Comparison of ENCODE assay signal across 25 cellular contexts in genomic region chr2:233758849-233759248, GRCh38. TPM values are rescaled to one million over a fixed set of nuclear protein-coding genes. Genes with fewer than 3 reads are reported as not detected.
"Had no signal": no experiment of that assay in that cellular context is flagged by ENCODE, and none has a peak within 500 bp of the region (broad histone marks: within the 10 kb centered on the region; RNA-seq: fewer than 3 reads in every experiment).

No MANE protein-coding gene starts in this region.

- H3K4me3 ChIP-seq: cardiac muscle cell, MG63, SJSA1 had no signal

- H3K36me3 ChIP-seq: brain microvascular endothelial cell, cardiac muscle cell, MG63, SJSA1 had no signal

- H3K9me3 ChIP-seq: MG63 had no signal

- H3K27me3 ChIP-seq: brain microvascular endothelial cell, cardiac muscle cell, MG63, SJSA1 had no signal

- H3K27ac ChIP-seq: brain microvascular endothelial cell, cardiac muscle cell, KMS-11, SJSA1 had no signal

- H3K9ac ChIP-seq: KMS-11 had no signal

- H3K4me2 ChIP-seq: KMS-11 had no signal

- ATAC-seq: activated CD8-positive, alpha-beta memory T cell treated with anti-CD3 and anti-CD28 coated beads, Interleukin-2, amount 10 ng/mL, durations not matched to agents 7 days and 5 days; T-helper 17 cell; WTC11 had no signal

- FAIRE-seq: RCC 7860 had no signal

- DNase-seq: activated CD4-positive, alpha-beta T cell treated with anti-CD3 and anti-CD28 coated beads, Interleukin-2, amount 10 ng/mL, durations not matched to agents 24 days and 14 days; activated CD4-positive, alpha-beta T cell treated with anti-CD3 and anti-CD28 coated beads, Interleukin-2, amount 50 U/mL, for 48 hours; activated CD4-positive, CD25-positive, alpha-beta regulatory T cell treated with anti-CD3 and anti-CD28 coated beads, Interleukin-2, amount 50 U/mL, for 72 hours; activated CD8-positive, alpha-beta memory T cell treated with anti-CD3 and anti-CD28 coated beads, Interleukin-2, amount 10 ng/mL, durations not matched to agents 7 days and 5 days; activated effector memory CD4-positive, alpha-beta T cell treated with Interleukin-2 at 50 U/mL for 16 hours; activated naive CD4-positive, alpha-beta T cell; activated T-cell treated with anti-CD3 and anti-CD28 coated beads, Interleukin-2, amount 50 U/mL, for 24 hours; brain microvascular endothelial cell; MG63; MV-4-11; NCI-H1092 treated with DMSO at 0.1 percent for 48 hours; NCI-H1417 treated with DMSO at 0.1 percent for 48 hours; NCI-H1694; NCI-H2029 treated with DMSO at 0.1 percent for 48 hours; NCI-H446; NCI-H524; SHP77; T-helper 17 cell; T-helper 9 cell had no signal

RNA-seq across cellular contexts. Expression of gene UGT1A1, which starts 1.2 kb away (rescaled TPM):
- total RNA-seq: activated CD4-positive, alpha-beta T cell treated with anti-CD3 and anti-CD28 coated beads, Interleukin-2, amount 10 ng/mL, durations not matched to agents 24 days and 14 days; activated CD8-positive, alpha-beta memory T cell treated with anti-CD3 and anti-CD28 coated beads, Interleukin-2, amount 10 ng/mL, durations not matched to agents 7 days and 5 days; activated T-helper 1 cell treated with anti-CD3 and anti-CD28 coated beads, Interleukin-12 subunit alpha, Interleukin-12 subunit beta, Interleukin-2, Interleukin-4 antibody, amounts not matched to agents 30 ng/mL and 10 ng/mL and 1 ng/mL, durations not matched to agents 14 hours and 24 hours and 36 hours; cardiac muscle cell; SJSA1; T-helper 17 cell; WTC11 had no signal
- polyA plus RNA-seq: cardiac muscle cell had no signal

RNA-seq across cellular contexts. Expression of gene MROH2A, which starts 19.3 kb away (rescaled TPM):
- total RNA-seq: activated CD4-positive, alpha-beta T cell treated with anti-CD3 and anti-CD28 coated beads, Interleukin-2, amount 10 ng/mL, durations not matched to agents 24 days and 14 days; activated CD8-positive, alpha-beta memory T cell treated with anti-CD3 and anti-CD28 coated beads, Interleukin-2, amount 10 ng/mL, durations not matched to agents 7 days and 5 days; activated T-helper 1 cell treated with anti-CD3 and anti-CD28 coated beads, Interleukin-12 subunit alpha, Interleukin-12 subunit beta, Interleukin-2, Interleukin-4 antibody, amounts not matched to agents 30 ng/mL and 10 ng/mL and 1 ng/mL, durations not matched to agents 14 hours and 24 hours and 36 hours; SJSA1; T-helper 17 cell; WTC11 had no signal
- polyA plus RNA-seq: cardiac muscle cell had no signal

RNA-seq across cellular contexts. Expression of gene UGT1A3, which starts 30.0 kb away (rescaled TPM):
- total RNA-seq: activated CD4-positive, alpha-beta T cell treated with anti-CD3 and anti-CD28 coated beads, Interleukin-2, amount 10 ng/mL, durations not matched to agents 24 days and 14 days; activated CD8-positive, alpha-beta memory T cell treated with anti-CD3 and anti-CD28 coated beads, Interleukin-2, amount 10 ng/mL, durations not matched to agents 7 days and 5 days; activated T-helper 1 cell treated with anti-CD3 and anti-CD28 coated beads, Interleukin-12 subunit alpha, Interleukin-12 subunit beta, Interleukin-2, Interleukin-4 antibody, amounts not matched to agents 30 ng/mL and 10 ng/mL and 1 ng/mL, durations not matched to agents 14 hours and 24 hours and 36 hours; cardiac muscle cell; SJSA1; T-helper 17 cell; WTC11 had no signal
- polyA plus RNA-seq: cardiac muscle cell had no signal

RNA-seq across cellular contexts. Expression of gene UGT1A4, which starts 40.3 kb away (rescaled TPM):
- total RNA-seq: activated CD4-positive, alpha-beta T cell treated with anti-CD3 and anti-CD28 coated beads, Interleukin-2, amount 10 ng/mL, durations not matched to agents 24 days and 14 days; activated CD8-positive, alpha-beta memory T cell treated with anti-CD3 and anti-CD28 coated beads, Interleukin-2, amount 10 ng/mL, durations not matched to agents 7 days and 5 days; activated T-helper 1 cell treated with anti-CD3 and anti-CD28 coated beads, Interleukin-12 subunit alpha, Interleukin-12 subunit beta, Interleukin-2, Interleukin-4 antibody, amounts not matched to agents 30 ng/mL and 10 ng/mL and 1 ng/mL, durations not matched to agents 14 hours and 24 hours and 36 hours; cardiac muscle cell; SJSA1; T-helper 17 cell had no signal
- polyA plus RNA-seq: cardiac muscle cell had no signal

RNA-seq across cellular contexts. Expression of gene UGT1A5, which starts 46.1 kb away (rescaled TPM):
- total RNA-seq: activated CD4-positive, alpha-beta T cell treated with anti-CD3 and anti-CD28 coated beads, Interleukin-2, amount 10 ng/mL, durations not matched to agents 24 days and 14 days; activated CD8-positive, alpha-beta memory T cell treated with anti-CD3 and anti-CD28 coated beads, Interleukin-2, amount 10 ng/mL, durations not matched to agents 7 days and 5 days; activated T-helper 1 cell treated with anti-CD3 and anti-CD28 coated beads, Interleukin-12 subunit alpha, Interleukin-12 subunit beta, Interleukin-2, Interleukin-4 antibody, amounts not matched to agents 30 ng/mL and 10 ng/mL and 1 ng/mL, durations not matched to agents 14 hours and 24 hours and 36 hours; cardiac muscle cell; SJSA1; T-helper 17 cell; WTC11 had no signal
- polyA plus RNA-seq: cardiac muscle cell had no signal
